18 cellular contexts compared by ENCODE assay signal in genomic region chr20:63636752-63637633, GRCh38. TPM values are rescaled to one million over a fixed set of nuclear protein-coding genes. Genes with fewer than 3 reads are reported as not detected.
DNase-seq lines count a peak whose midpoint lies in the region; ATAC-seq and TF ChIP-seq lines count a peak whose summit lies in the region.
"Had no signal": no experiment of that assay in that cellular context is flagged by ENCODE, and none has a peak within 500 bp of the region (broad histone marks: within the 10 kb centered on the region; RNA-seq: fewer than 3 reads in every experiment).

No MANE protein-coding gene starts in this region.

- H3K4me3 ChIP-seq in fibroblast of mammary gland (ENCODE audit: control insufficient read depth, low read depth, low read length) (no peak overlapping the region), tibial artery (no peak overlapping the region)
- H3K4me3 ChIP-seq: esophagus squamous epithelium had no signal

- no peaks in the 10 kb centered on the region for H3K27me3 ChIP-seq in tibial artery
- H3K27me3 ChIP-seq: esophagus squamous epithelium had no signal

- no peaks in the 10 kb centered on the region for H3K27me3 Mint-ChIP-seq in natural killer cell (ENCODE audit: low read depth in 2 of 2)
- H3K27me3 Mint-ChIP-seq in natural killer cell treated with Interleukin-12 subunit alpha and Interleukin-12 subunit beta and Interleukin-15 and Interleukin-18, amount 100 ng/mL, for 72 hours: no peaks in the 10 kb centered on the region
- H3K27me3 Mint-ChIP-seq in T-helper 17 cell: no peaks in the 10 kb centered on the region
- H3K27me3 Mint-ChIP-seq: progenitor cell of endocrine pancreas; stimulated activated naive CD8-positive, alpha-beta T cell treated with anti-CD3 and anti-CD28 coated beads, Interleukin-15, amount 100 ng/mL, for 72 hours had no signal

- no peaks in the 10 kb centered on the region for H3K9me3 Mint-ChIP-seq in natural killer cell
- H3K9me3 Mint-ChIP-seq in natural killer cell treated with Interleukin-12 subunit alpha and Interleukin-12 subunit beta and Interleukin-15 and Interleukin-18, amount 100 ng/mL, for 72 hours: no peaks in the 10 kb centered on the region
- H3K9me3 Mint-ChIP-seq: stimulated activated naive CD8-positive, alpha-beta T cell treated with anti-CD3 and anti-CD28 coated beads, Interleukin-15, amount 100 ng/mL, for 72 hours had no signal

- TF ChIP-seq CTCF in natural killer cell (IDR thresholded peaks at IDR 0.05): no peak
- TF ChIP-seq CTCF in fibroblast of mammary gland (conservative IDR thresholded peaks at IDR 0.05; ENCODE audit: control insufficient read depth, insufficient read depth, low read depth, low read length): no peak
- no peak for TF ChIP-seq CTCF in tibial artery (IDR thresholded peaks at IDR 0.05)

- H3K27ac Mint-ChIP-seq in natural killer cell (peak overlapping the region; percentile 69 to 94), T-helper 17 cell (peak overlapping the region; percentile 99)
- H3K27ac Mint-ChIP-seq in natural killer cell treated with Interleukin-12 subunit alpha and Interleukin-12 subunit beta and Interleukin-15 and Interleukin-18, amount 100 ng/mL, for 72 hours: no peak overlapping the region
- H3K27ac Mint-ChIP-seq: progenitor cell of endocrine pancreas had no signal

- H3K9me3 ChIP-seq in T-helper 17 cell (ENCODE audit: control insufficient read depth, low read length, poor library complexity, severe bottlenecking) (no peaks in the 10 kb centered on the region), tibial artery (no peaks in the 10 kb centered on the region)
- H3K9me3 ChIP-seq: esophagus squamous epithelium had no signal

- no peaks in the 10 kb centered on the region for H3K36me3 ChIP-seq in tibial artery
- H3K36me3 ChIP-seq: esophagus squamous epithelium had no signal

- H3K4me1 Mint-ChIP-seq in natural killer cell: peaks cover 46 to 48% of the 10 kb centered on the region in 2 donors
- peaks cover 25 to 34% of the 10 kb centered on the region in 2 donors for H3K4me1 Mint-ChIP-seq in natural killer cell treated with Interleukin-12 subunit alpha and Interleukin-12 subunit beta and Interleukin-15 and Interleukin-18, amount 100 ng/mL, for 72 hours (ENCODE audit: low read depth in 2 of 2)
- H3K4me1 Mint-ChIP-seq in T-helper 17 cell: peaks cover 27% of the 10 kb centered on the region

- H3K4me3 Mint-ChIP-seq in natural killer cell: peak overlapping the region; percentile 49
- H3K4me3 Mint-ChIP-seq in natural killer cell treated with Interleukin-12 subunit alpha and Interleukin-12 subunit beta and Interleukin-15 and Interleukin-18, amount 100 ng/mL, for 72 hours: no peak overlapping the region
- peak overlapping the region; percentile 15 for H3K4me3 Mint-ChIP-seq in T-helper 17 cell

- H3K36me3 Mint-ChIP-seq in natural killer cell (no peaks in the 10 kb centered on the region), T-helper 17 cell (ENCODE audit: low read depth) (peaks cover 3% of the 10 kb centered on the region)
- no peaks in the 10 kb centered on the region for H3K36me3 Mint-ChIP-seq in natural killer cell treated with Interleukin-12 subunit alpha and Interleukin-12 subunit beta and Interleukin-15 and Interleukin-18, amount 100 ng/mL, for 72 hours

- ATAC-seq in natural killer cell (no peak), T-helper 17 cell (no peak)
- no peak for ATAC-seq in natural killer cell treated with Interleukin-12 subunit alpha and Interleukin-12 subunit beta and Interleukin-15 and Interleukin-18, amount 100 ng/mL, for 72 hours
- ATAC-seq: stimulated activated naive CD8-positive, alpha-beta T cell treated with anti-CD3 and anti-CD28 coated beads, Interleukin-15, amount 100 ng/mL, for 72 hours had no signal

- H3K27ac ChIP-seq in tibial artery: no peak overlapping the region
- H3K27ac ChIP-seq: C4-2B had no signal

- peaks cover 0 to 5% (median 2%) of the 10 kb centered on the region in 4 donors for H3K4me1 ChIP-seq in tibial artery

- DNase-seq in natural killer cell (no peak), T-helper 17 cell (no peak), fibroblast of mammary gland (ENCODE audit: low read depth) (peak; percentile 28), tibial artery (no peak), GF-D8 (lab: John Stamatoyannopoulos, UW) (no peak), NCI-H187 treated with DMSO at 0.1 percent for 48 hours (lab: John Stamatoyannopoulos, UW) (no peak), NCI-H2029 (lab: John Stamatoyannopoulos, UW) (no peak)
- DNase-seq in natural killer cell treated with Interleukin-12 subunit alpha and Interleukin-12 subunit beta and Interleukin-15 and Interleukin-18, amount 100 ng/mL, for 72 hours (ENCODE audit: low spot score): no peak
- DNase-seq: activated T-cell treated with anti-CD3 and anti-CD28 coated beads, Interleukin-2, amount 50 U/mL, for 1 hour; esophagus squamous epithelium; MV-4-11; NCI-H524; Right ventricle myocardium superior; stimulated activated CD4-positive, alpha-beta T cell treated with anti-CD3 and anti-CD28 coated beads, Interleukin-2, amount 100 ng/mL, for 48 hours had no signal

- intact Hi-C loops in natural killer cell (cut with micrococcal nuclease): loop anchor here (5.0 to 10.0 kb wide), 2 partner anchors 85 to 98 kb away; partner anchors contain the start of genes FNDC11, LIME1 and SLC2A4RG
- intact Hi-C loops in tibial artery (cut with DNase I; ENCODE audit: low total_unique reads): no loop called here

RNA-seq across cellular contexts. Expression of gene GMEB2, which starts 10.1 kb away (rescaled TPM):
- 10 to 100 TPM; 11.7 to 15.1 (median 14.6) TPM for total RNA-seq in natural killer cell
- total RNA-seq in natural killer cell treated with Interleukin-12 subunit alpha and Interleukin-12 subunit beta and Interleukin-15 and Interleukin-18, amount 100 ng/mL, for 72 hours: 10 to 100 TPM; 14.7 to 15.5 TPM
- 10 to 100 TPM; 17.3 to 21.0 TPM for total RNA-seq in T-helper 17 cell

RNA-seq across cellular contexts. Expression of gene STMN3, which starts 16.2 kb away (rescaled TPM):
- total RNA-seq in natural killer cell (10 to 100 TPM in 1 of 3 donors, 1 to 10 TPM in 2; 6.7 to 12.9 (median 8.3) TPM), T-helper 17 cell (10 to 100 TPM; 51.0 to 67.4 TPM)
- total RNA-seq in natural killer cell treated with Interleukin-12 subunit alpha and Interleukin-12 subunit beta and Interleukin-15 and Interleukin-18, amount 100 ng/mL, for 72 hours: 1 to 10 TPM in 1 of 2 donors, under 1 TPM in 1; 0.88 to 3.2 TPM

RNA-seq across cellular contexts. Expression of gene RTEL1, which starts 21.1 kb away (rescaled TPM):
- 10 to 100 TPM; 36.3 to 52.0 (median 40.4) TPM for total RNA-seq in natural killer cell
- 10 to 100 TPM; 32.3 to 76.9 TPM for total RNA-seq in natural killer cell treated with Interleukin-12 subunit alpha and Interleukin-12 subunit beta and Interleukin-15 and Interleukin-18, amount 100 ng/mL, for 72 hours
- 10 to 100 TPM; 30.7 to 35.0 TPM for total RNA-seq in T-helper 17 cell

RNA-seq across cellular contexts. Expression of gene TNFRSF6B, which starts 59.5 kb away (rescaled TPM):
- total RNA-seq in natural killer cell (not detected), T-helper 17 cell (not detected)
- not detected for total RNA-seq in natural killer cell treated with Interleukin-12 subunit alpha and Interleukin-12 subunit beta and Interleukin-15 and Interleukin-18, amount 100 ng/mL, for 72 hours
- total RNA-seq: cardiac septum, progenitor cell of endocrine pancreas had no signal

Comparison
In these comparisons a context has a peak if more than half of its experiments do, and no peak if none do; other contexts are left out.
1. H3K27ac Mint-ChIP-seq: peak in natural killer cell (2 of 2) and T-helper 17 cell (single experiment); none in natural killer cell treated with Interleukin-12 subunit alpha and Interleukin-12 subunit beta and Interleukin-15 and Interleukin-18, amount 100 ng/mL, for 72 hours (0 of 2).